Comparison of ENCODE assay signal across 1 cellular context in the genomic region with DNA sequence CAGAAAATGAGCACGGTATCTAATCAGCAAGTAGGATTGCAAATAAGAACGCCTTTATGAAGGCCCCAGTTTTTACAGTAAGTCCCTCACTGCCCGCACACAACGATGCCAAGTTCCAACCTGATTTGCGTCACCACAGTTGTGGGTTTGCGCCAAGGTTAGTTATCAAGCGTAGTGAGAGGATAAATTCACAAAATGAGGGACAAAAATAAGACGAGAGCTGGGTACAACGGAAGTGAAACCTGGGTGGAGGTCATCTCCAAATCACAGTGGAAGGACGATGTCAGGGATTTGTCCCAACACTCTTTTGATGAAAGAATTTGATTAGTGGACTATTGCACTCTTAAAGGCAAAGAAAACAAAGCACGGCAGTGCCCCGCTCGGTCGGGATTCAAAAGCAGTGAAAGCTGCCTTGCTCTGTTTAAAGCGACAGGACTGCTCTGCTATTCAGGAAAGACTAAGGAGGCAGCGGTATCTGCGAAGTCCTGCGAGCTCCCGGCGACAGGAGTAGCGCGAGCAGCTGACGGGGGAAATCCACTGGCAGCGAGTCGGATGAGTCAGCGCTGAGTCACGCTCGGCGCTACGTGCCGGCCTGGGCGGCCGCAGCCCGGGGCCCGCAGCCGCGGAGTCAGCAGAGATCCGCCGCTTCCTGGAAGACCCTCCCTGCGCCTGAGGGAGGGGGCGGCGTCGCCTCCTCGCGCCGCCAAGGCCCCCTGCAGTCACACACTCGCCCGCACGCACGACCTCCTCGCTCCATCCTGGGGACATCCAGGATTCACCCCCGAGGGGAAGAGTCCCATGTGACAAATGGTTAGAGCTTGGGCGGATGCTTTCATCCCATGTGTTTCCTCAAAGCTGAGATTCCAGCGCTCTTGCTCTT.
TF ChIP-seq lines count a peak whose summit lies in the region.

No MANE protein-coding gene starts in this region.

TF ChIP-seq in GM12878, 131 proteins besides CTCF, POLR2A, EP300 and RAD21 (continued from another document and continues in another):
- TF ChIP-seq, protein P1, sequence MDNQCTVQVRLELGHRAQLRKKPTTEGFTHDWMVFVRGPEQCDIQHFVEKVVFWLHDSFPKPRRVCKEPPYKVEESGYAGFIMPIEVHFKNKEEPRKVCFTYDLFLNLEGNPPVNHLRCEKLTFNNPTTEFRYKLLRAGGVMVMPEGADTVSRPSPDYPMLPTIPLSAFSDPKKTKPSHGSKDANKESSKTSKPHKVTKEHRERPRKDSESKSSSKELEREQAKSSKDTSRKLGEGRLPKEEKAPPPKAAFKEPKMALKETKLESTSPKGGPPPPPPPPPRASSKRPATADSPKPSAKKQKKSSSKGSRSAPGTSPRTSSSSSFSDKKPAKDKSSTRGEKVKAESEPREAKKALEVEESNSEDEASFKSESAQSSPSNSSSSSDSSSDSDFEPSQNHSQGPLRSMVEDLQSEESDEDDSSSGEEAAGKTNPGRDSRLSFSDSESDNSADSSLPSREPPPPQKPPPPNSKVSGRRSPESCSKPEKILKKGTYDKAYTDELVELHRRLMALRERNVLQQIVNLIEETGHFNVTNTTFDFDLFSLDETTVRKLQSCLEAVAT (IDR thresholded peaks at IDR 0.05) = no peak
- TF ChIP-seq SPI1 (IDR thresholded peaks at IDR 0.05; ENCODE audit: borderline replicate concordance, insufficient read depth, low read depth, low read length) = peak; percentile 80; the same call in 1 of the 2 replicates
- no peak for TF ChIP-seq RB1 (IDR thresholded peaks at IDR 0.05; ENCODE audit: borderline replicate concordance)
- TF ChIP-seq ASH2L (IDR thresholded peaks at IDR 0.05; ENCODE audit: borderline replicate concordance, low read depth) = 0 out of 2 replicates have a peak, but pooled peaks have one; percentile 23
- TF ChIP-seq, protein P2, sequence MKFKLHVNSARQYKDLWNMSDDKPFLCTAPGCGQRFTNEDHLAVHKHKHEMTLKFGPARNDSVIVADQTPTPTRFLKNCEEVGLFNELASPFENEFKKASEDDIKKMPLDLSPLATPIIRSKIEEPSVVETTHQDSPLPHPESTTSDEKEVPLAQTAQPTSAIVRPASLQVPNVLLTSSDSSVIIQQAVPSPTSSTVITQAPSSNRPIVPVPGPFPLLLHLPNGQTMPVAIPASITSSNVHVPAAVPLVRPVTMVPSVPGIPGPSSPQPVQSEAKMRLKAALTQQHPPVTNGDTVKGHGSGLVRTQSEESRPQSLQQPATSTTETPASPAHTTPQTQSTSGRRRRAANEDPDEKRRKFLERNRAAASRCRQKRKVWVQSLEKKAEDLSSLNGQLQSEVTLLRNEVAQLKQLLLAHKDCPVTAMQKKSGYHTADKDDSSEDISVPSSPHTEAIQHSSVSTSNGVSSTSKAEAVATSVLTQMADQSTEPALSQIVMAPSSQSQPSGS (IDR thresholded peaks at IDR 0.05; ENCODE audit: low read length) = peak; percentile 63; the same call in 1 of the 2 replicates
- TF ChIP-seq, protein P3, sequence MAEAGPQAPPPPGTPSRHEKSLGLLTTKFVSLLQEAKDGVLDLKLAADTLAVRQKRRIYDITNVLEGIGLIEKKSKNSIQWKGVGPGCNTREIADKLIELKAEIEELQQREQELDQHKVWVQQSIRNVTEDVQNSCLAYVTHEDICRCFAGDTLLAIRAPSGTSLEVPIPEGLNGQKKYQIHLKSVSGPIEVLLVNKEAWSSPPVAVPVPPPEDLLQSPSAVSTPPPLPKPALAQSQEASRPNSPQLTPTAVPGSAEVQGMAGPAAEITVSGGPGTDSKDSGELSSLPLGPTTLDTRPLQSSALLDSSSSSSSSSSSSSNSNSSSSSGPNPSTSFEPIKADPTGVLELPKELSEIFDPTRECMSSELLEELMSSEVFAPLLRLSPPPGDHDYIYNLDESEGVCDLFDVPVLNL (IDR thresholded peaks at IDR 0.05; ENCODE audit: low read depth, low read length) = no peak
- peak; percentile 46; the same call in 1 of the 2 replicates for TF ChIP-seq ZBED1 (IDR thresholded peaks at IDR 0.05; ENCODE audit: borderline replicate concordance)
- 0 out of 2 replicates have a peak, but pooled peaks have one; percentile 40 for TF ChIP-seq SMARCA5 (IDR thresholded peaks at IDR 0.05)
- TF ChIP-seq JUND (IDR thresholded peaks at IDR 0.05; ENCODE audit: low read depth, low read length) = peak; percentile 86
- TF ChIP-seq CHD2 (IDR thresholded peaks at IDR 0.05; ENCODE audit: borderline replicate concordance, low read depth, low read length) = peak; percentile 83
- no peak for TF ChIP-seq HDGF (IDR thresholded peaks at IDR 0.05)
- TF ChIP-seq, protein P4, sequence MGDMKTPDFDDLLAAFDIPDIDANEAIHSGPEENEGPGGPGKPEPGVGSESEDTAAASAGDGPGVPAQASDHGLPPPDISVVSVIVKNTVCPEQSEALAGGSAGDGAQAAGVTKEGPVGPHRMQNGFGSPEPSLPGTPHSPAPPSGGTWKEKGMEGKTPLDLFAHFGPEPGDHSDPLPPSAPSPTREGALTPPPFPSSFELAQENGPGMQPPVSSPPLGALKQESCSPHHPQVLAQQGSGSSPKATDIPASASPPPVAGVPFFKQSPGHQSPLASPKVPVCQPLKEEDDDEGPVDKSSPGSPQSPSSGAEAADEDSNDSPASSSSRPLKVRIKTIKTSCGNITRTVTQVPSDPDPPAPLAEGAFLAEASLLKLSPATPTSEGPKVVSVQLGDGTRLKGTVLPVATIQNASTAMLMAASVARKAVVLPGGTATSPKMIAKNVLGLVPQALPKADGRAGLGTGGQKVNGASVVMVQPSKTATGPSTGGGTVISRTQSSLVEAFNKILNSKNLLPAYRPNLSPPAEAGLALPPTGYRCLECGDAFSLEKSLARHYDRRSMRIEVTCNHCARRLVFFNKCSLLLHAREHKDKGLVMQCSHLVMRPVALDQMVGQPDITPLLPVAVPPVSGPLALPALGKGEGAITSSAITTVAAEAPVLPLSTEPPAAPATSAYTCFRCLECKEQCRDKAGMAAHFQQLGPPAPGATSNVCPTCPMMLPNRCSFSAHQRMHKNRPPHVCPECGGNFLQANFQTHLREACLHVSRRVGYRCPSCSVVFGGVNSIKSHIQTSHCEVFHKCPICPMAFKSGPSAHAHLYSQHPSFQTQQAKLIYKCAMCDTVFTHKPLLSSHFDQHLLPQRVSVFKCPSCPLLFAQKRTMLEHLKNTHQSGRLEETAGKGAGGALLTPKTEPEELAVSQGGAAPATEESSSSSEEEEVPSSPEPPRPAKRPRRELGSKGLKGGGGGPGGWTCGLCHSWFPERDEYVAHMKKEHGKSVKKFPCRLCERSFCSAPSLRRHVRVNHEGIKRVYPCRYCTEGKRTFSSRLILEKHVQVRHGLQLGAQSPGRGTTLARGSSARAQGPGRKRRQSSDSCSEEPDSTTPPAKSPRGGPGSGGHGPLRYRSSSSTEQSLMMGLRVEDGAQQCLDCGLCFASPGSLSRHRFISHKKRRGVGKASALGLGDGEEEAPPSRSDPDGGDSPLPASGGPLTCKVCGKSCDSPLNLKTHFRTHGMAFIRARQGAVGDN (IDR thresholded peaks at IDR 0.05) = peak; percentile 84
- TF ChIP-seq MEF2B (IDR thresholded peaks at IDR 0.05; ENCODE audit: partially characterized antibody, poor library complexity, severe bottlenecking) = peak; percentile 73
- TF ChIP-seq, protein P5, sequence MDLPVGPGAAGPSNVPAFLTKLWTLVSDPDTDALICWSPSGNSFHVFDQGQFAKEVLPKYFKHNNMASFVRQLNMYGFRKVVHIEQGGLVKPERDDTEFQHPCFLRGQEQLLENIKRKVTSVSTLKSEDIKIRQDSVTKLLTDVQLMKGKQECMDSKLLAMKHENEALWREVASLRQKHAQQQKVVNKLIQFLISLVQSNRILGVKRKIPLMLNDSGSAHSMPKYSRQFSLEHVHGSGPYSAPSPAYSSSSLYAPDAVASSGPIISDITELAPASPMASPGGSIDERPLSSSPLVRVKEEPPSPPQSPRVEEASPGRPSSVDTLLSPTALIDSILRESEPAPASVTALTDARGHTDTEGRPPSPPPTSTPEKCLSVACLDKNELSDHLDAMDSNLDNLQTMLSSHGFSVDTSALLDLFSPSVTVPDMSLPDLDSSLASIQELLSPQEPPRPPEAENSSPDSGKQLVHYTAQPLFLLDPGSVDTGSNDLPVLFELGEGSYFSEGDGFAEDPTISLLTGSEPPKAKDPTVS (IDR thresholded peaks at IDR 0.05; ENCODE audit: low read depth, low read length) = no peak
- TF ChIP-seq, protein P6, sequence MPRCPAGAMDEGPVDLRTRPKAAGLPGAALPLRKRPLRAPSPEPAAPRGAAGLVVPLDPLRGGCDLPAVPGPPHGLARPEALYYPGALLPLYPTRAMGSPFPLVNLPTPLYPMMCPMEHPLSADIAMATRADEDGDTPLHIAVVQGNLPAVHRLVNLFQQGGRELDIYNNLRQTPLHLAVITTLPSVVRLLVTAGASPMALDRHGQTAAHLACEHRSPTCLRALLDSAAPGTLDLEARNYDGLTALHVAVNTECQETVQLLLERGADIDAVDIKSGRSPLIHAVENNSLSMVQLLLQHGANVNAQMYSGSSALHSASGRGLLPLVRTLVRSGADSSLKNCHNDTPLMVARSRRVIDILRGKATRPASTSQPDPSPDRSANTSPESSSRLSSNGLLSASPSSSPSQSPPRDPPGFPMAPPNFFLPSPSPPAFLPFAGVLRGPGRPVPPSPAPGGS (IDR thresholded peaks at IDR 0.05; ENCODE audit: borderline replicate concordance, insufficient read depth, low read depth, low read length, poor library complexity, severe bottlenecking) = peak; percentile 73
- TF ChIP-seq IKZF2 (IDR thresholded peaks at IDR 0.05) = peak; percentile 86 to 92
- TF ChIP-seq RELA (IDR thresholded peaks at IDR 0.05; ENCODE audit: borderline replicate concordance, partially characterized antibody) = peak; percentile 84
- no peak for TF ChIP-seq SMAD1 (IDR thresholded peaks at IDR 0.05; ENCODE audit: low read depth, partially characterized antibody)
- no peak for TF ChIP-seq ESRRA (IDR thresholded peaks at IDR 0.05; ENCODE audit: low read length)
- no peak for TF ChIP-seq GABPA (IDR thresholded peaks at IDR 0.05; ENCODE audit: low read depth)
- no peak for TF ChIP-seq SIN3A (IDR thresholded peaks at IDR 0.05; ENCODE audit: low read depth, low read length)
- no peak for TF ChIP-seq HDAC6 (IDR thresholded peaks at IDR 0.05; ENCODE audit: unreplicated experiment)
- TF ChIP-seq POLR2AphosphoS5 (IDR thresholded peaks at IDR 0.05; ENCODE audit: low read length) = peak; percentile 69
- TF ChIP-seq ZNF274 (IDR thresholded peaks at IDR 0.05; ENCODE audit: insufficient read depth, insufficient read length) = no peak
- peak; percentile 45; the same call in 1 of the 2 replicates for TF ChIP-seq TBL1XR1 (IDR thresholded peaks at IDR 0.05; ENCODE audit: low read depth, low read length)
- peak; percentile 80 for TF ChIP-seq TCF12 (IDR thresholded peaks at IDR 0.05; ENCODE audit: low read depth, low read length)
- peak; percentile 43; the same call in 1 of the 2 replicates for TF ChIP-seq CREM (IDR thresholded peaks at IDR 0.05; ENCODE audit: low read depth)
- no peak for TF ChIP-seq MYB (IDR thresholded peaks at IDR 0.05; ENCODE audit: borderline replicate concordance, low read depth, low read length)
- no peak for TF ChIP-seq ZSCAN29 (IDR thresholded peaks at IDR 0.05)
- no peak for TF ChIP-seq SMC3 (IDR thresholded peaks at IDR 0.05; ENCODE audit: borderline replicate concordance, low read length)
- no peak for TF ChIP-seq FOS (IDR thresholded peaks at IDR 0.05; ENCODE audit: borderline replicate concordance, extremely low read depth, insufficient read length)
- TF ChIP-seq ZNF622 (IDR thresholded peaks at IDR 0.05) = no peak
- TF ChIP-seq MTA3 (IDR thresholded peaks at IDR 0.05; ENCODE audit: borderline replicate concordance, low read length) = 0 out of 2 replicates have a peak, but pooled peaks have one; percentile 8
- peak; percentile 55 for TF ChIP-seq JUNB (IDR thresholded peaks at IDR 0.05)
- 0 out of 2 replicates have a peak, but pooled peaks have one; percentile 58 for TF ChIP-seq CHD1 (IDR thresholded peaks at IDR 0.05; ENCODE audit: low read depth, low read length)
- peak; percentile 67; the same call in 1 of the 2 replicates for TF ChIP-seq NFIC (IDR thresholded peaks at IDR 0.05; ENCODE audit: low read depth, low read length)
- TF ChIP-seq, protein P7, sequence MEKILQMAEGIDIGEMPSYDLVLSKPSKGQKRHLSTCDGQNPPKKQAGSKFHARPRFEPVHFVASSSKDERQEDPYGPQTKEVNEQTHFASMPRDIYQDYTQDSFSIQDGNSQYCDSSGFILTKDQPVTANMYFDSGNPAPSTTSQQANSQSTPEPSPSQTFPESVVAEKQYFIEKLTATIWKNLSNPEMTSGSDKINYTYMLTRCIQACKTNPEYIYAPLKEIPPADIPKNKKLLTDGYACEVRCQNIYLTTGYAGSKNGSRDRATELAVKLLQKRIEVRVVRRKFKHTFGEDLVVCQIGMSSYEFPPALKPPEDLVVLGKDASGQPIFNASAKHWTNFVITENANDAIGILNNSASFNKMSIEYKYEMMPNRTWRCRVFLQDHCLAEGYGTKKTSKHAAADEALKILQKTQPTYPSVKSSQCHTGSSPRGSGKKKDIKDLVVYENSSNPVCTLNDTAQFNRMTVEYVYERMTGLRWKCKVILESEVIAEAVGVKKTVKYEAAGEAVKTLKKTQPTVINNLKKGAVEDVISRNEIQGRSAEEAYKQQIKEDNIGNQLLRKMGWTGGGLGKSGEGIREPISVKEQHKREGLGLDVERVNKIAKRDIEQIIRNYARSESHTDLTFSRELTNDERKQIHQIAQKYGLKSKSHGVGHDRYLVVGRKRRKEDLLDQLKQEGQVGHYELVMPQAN (conservative IDR thresholded peaks at IDR 0.05) = no peak; the same call in 1 of the 2 replicates
- peak; percentile 42 for TF ChIP-seq SP1 (IDR thresholded peaks at IDR 0.05; ENCODE audit: low read depth, low read length)
- TF ChIP-seq, protein P8, sequence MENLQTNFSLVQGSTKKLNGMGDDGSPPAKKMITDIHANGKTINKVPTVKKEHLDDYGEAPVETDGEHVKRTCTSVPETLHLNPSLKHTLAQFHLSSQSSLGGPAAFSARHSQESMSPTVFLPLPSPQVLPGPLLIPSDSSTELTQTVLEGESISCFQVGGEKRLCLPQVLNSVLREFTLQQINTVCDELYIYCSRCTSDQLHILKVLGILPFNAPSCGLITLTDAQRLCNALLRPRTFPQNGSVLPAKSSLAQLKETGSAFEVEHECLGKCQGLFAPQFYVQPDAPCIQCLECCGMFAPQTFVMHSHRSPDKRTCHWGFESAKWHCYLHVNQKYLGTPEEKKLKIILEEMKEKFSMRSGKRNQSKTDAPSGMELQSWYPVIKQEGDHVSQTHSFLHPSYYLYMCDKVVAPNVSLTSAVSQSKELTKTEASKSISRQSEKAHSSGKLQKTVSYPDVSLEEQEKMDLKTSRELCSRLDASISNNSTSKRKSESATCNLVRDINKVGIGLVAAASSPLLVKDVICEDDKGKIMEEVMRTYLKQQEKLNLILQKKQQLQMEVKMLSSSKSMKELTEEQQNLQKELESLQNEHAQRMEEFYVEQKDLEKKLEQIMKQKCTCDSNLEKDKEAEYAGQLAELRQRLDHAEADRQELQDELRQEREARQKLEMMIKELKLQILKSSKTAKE (IDR thresholded peaks at IDR 0.05; ENCODE audit: low read depth, poor library complexity, severe bottlenecking) = peak; percentile 42
- TF ChIP-seq, protein P9, sequence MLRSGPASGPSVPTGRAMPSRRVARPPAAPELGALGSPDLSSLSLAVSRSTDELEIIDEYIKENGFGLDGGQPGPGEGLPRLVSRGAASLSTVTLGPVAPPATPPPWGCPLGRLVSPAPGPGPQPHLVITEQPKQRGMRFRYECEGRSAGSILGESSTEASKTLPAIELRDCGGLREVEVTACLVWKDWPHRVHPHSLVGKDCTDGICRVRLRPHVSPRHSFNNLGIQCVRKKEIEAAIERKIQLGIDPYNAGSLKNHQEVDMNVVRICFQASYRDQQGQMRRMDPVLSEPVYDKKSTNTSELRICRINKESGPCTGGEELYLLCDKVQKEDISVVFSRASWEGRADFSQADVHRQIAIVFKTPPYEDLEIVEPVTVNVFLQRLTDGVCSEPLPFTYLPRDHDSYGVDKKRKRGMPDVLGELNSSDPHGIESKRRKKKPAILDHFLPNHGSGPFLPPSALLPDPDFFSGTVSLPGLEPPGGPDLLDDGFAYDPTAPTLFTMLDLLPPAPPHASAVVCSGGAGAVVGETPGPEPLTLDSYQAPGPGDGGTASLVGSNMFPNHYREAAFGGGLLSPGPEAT (IDR thresholded peaks at IDR 0.05; ENCODE audit: low read depth) = peak; percentile 95
- TF ChIP-seq NRF1 (conservative IDR thresholded peaks at IDR 0.05; ENCODE audit: low read depth, low read length) = no peak
